8 cellular contexts compared by ENCODE assay signal in genomic region chr6:33410711-33411631, GRCh38. TPM values are rescaled to one million over a fixed set of nuclear protein-coding genes. Genes with fewer than 3 reads are reported as not detected.
DNase-seq lines count a peak whose midpoint lies in the region; ATAC-seq, FAIRE-seq and TF ChIP-seq lines count a peak whose summit lies in the region.

Gene PHF1 (plus strand): TSS chr6:33411014. CDS start chr6:33412264, 1,250 bp downstream.

- H3K9me3 ChIP-seq in ES-I3 (ENCODE audit: control insufficient read depth, insufficient read depth, low read length) (no peaks in the 10 kb centered on the region), SK-N-SH (no peaks in the 10 kb centered on the region), kidney (ENCODE audit: control insufficient read depth in 1 of 2, low read length in 2 of 2) (no peaks in the 10 kb centered on the region)

- no peaks in the 10 kb centered on the region for H3K9me2 ChIP-seq in SK-N-SH

- H3K36me3 ChIP-seq in ES-I3 (ENCODE audit: insufficient read depth, low read length) (peaks cover 26% of the 10 kb centered on the region), SK-N-SH (replicated peaks in 1 of 2; ENCODE audit: control insufficient read depth in 1 of 2, insufficient read depth in 2 of 2, low read length in 1 of 2) (peaks cover 18 to 45% of the 10 kb centered on the region in 2 experiments), kidney (ENCODE audit: control insufficient read depth in 1 of 2, insufficient read depth in 2 of 2, low read length in 2 of 2) (peaks cover 22 to 26% of the 10 kb centered on the region in 2 donors)

- no peaks in the 10 kb centered on the region for H3K27me3 ChIP-seq in SK-N-SH (ENCODE audit: insufficient read depth)

- DNase-seq in SK-N-SH (peak; percentile 94), cerebellum (ENCODE audit: low spot score) (peak; percentile 73), kidney (peak; percentile 94), foreskin melanocyte (no peak)
- DNase-seq in stimulated activated CD8-positive, alpha-beta memory T cell treated with anti-CD3 and anti-CD28 coated beads, Interleukin-2, amount 100 ng/mL, for 1 hour (ENCODE audit: low read depth in 2 of 2) = peak; percentile 56 to 73

- TF ChIP-seq CTCF in SK-N-SH (IDR thresholded peaks at IDR 0.05) = 0 out of 2 replicates have a peak, but pooled peaks have one; percentile 19
- no peak for TF ChIP-seq CTCF in kidney (IDR thresholded peaks at IDR 0.05; ENCODE audit: borderline replicate concordance, extremely low read depth, insufficient read depth)

- peak within 1 kb of the TSS; percentile 85; the same call in 1 of the 2 replicates for H2AFZ ChIP-seq in SK-N-SH (ENCODE audit: low read depth)

- H3K9ac ChIP-seq in ES-I3 (ENCODE audit: low read depth, low read length) = peak within 1 kb of the TSS; percentile 94
- peak within 1 kb of the TSS; percentile 90 for H3K9ac ChIP-seq in SK-N-SH
- H3K9ac ChIP-seq in kidney (ENCODE audit: low read length in 2 of 2) = peak within 1 kb of the TSS; percentile 94 to 97

- TF ChIP-seq EP300 in SK-N-SH (IDR thresholded peaks at IDR 0.05; ENCODE audit: borderline replicate concordance in 1 of 2, low read depth in 1 of 2, low read length in 1 of 2) = no peak

- peaks cover 47% of the 10 kb centered on the region for H3F3A ChIP-seq in SK-N-SH (replicated peaks; ENCODE audit: insufficient read depth)

- intact Hi-C loops in kidney (cut with DNase I) = no loop called here

- POLR2A ChIA-PET in SK-N-SH (lab: Yijun Ruan, JAX) = interaction anchor here (0.7 to 0.8 kb wide), 2 partner anchors 93 to 98 kb away, joined by 3 read pairs; partner anchors contain the start of gene ZBTB22

- no peak for TF ChIP-seq RAD21 in SK-N-SH (IDR thresholded peaks at IDR 0.05; ENCODE audit: low read length)

- H3K27ac ChIP-seq in SK-N-SH (ENCODE audit: low read depth in 2 of 2, low read length in 1 of 2) (peak within 1 kb of the TSS; percentile 83 to 95), kidney (ENCODE audit: low read depth in 2 of 2, low read length in 2 of 2) (peak within 1 kb of the TSS; percentile 93 to 95)

- CTCF ChIA-PET in SK-N-SH (lab: Yijun Ruan, JAX) = interaction anchor here (0.9 to 3.1 kb wide), 5 partner anchors 14 to 134 kb away, joined by 3 to 10 read pairs (median 3); partner anchors contain the start of gene B3GALT4

- ATAC-seq in GM19438 (IDR thresholded peaks at IDR 0.05; ENCODE audit: low read depth, unreplicated experiment) = peak; percentile 33
- peak; percentile 17 for ATAC-seq in HG03469 (IDR thresholded peaks at IDR 0.05; ENCODE audit: unreplicated experiment)

- 3% methylated on average over 28 of the region's 67 CpGs for WGBS in SK-N-SH (ENCODE audit: low lambda C conversion rate)

- FAIRE-seq in kidney (lab: Jason Lieb, UNC) = no peak

- peak within 1 kb of the TSS; percentile 76 for H3K4me3 ChIP-seq in SK-N-SH (ENCODE audit: low read depth in 2 of 2, low read length in 1 of 2)
- H3K4me3 ChIP-seq in kidney (ENCODE audit: low read length in 2 of 2) = peak within 1 kb of the TSS; percentile 88 to 91

- H3K4me2 ChIP-seq in SK-N-SH = peak within 1 kb of the TSS; percentile 87

- H4K20me1 ChIP-seq in SK-N-SH (ENCODE audit: insufficient read depth) = 0 out of 2 replicates have a peak, but pooled peaks cover 5% of the 10 kb centered on the region

- H3K79me2 ChIP-seq in SK-N-SH (ENCODE audit: insufficient read depth) = peaks cover 47% of the 10 kb centered on the region

- H3K4me1 ChIP-seq in ES-I3 (ENCODE audit: insufficient read depth, low read length) = peaks cover 3% of the 10 kb centered on the region; the same call in 1 of the 2 replicates
- peaks cover 3 to 25% of the 10 kb centered on the region in 2 experiments for H3K4me1 ChIP-seq in SK-N-SH (ENCODE audit: control insufficient read depth in 1 of 2, insufficient read depth in 2 of 2, low read depth in 1 of 2, low read length in 1 of 2)
- H3K4me1 ChIP-seq in kidney (ENCODE audit: control insufficient read depth in 1 of 2, insufficient read depth in 1 of 2, low read depth in 1 of 2, low read length in 2 of 2) = peaks cover 7 to 16% of the 10 kb centered on the region in 2 donors

TF ChIP-seq in SK-N-SH, 30 proteins besides CTCF, POLR2A, EP300 and RAD21:
- TF ChIP-seq TEAD4 (IDR thresholded peaks at IDR 0.05; ENCODE audit: borderline replicate concordance, insufficient read depth) (no peak), SIN3A (IDR thresholded peaks at IDR 0.05; ENCODE audit: borderline replicate concordance, low read depth, low read length) (0 out of 2 replicates have a peak, but pooled peaks have one; percentile 20), POLR2AphosphoS5 (IDR thresholded peaks at IDR 0.05; ENCODE audit: low read depth, low read length) (peak; percentile 6; the same call in 1 of the 2 replicates), MXI1 (IDR thresholded peaks at IDR 0.05; ENCODE audit: low read depth, low read length) (0 out of 2 replicates have a peak, but pooled peaks have one; percentile 3), NFIC (IDR thresholded peaks at IDR 0.05; ENCODE audit: borderline replicate concordance) (no peak), FOXM1 (IDR thresholded peaks at IDR 0.05; ENCODE audit: low read depth) (no peak), EZH2phosphoT487 (IDR thresholded peaks at IDR 0.05; ENCODE audit: borderline replicate concordance, low read depth) (no peak)

RNA-seq across cellular contexts. Expression of gene PHF1, which starts in this region (rescaled TPM):
- polyA plus RNA-seq in SK-N-SH (2012; rRNA removed) = 48.7 and 59.0 TPM in 2 replicates
- 17.7 and 25.5 TPM in 2 replicates for polyA plus RNA-seq in SK-N-SH (2012; cell fraction: cytosol; rRNA removed)
- polyA plus RNA-seq in SK-N-SH (2012; cell fraction: nucleus; rRNA removed) = 250 and 323 TPM in 2 replicates
- total RNA-seq in cerebellum = 18.6 TPM
- 63.8 TPM for total RNA-seq in kidney
- polyA plus RNA-seq in kidney (ENCODE audit: insufficient read depth, low read depth, low replicate concordance) = 87.6 TPM
